In the genomic region with DNA sequence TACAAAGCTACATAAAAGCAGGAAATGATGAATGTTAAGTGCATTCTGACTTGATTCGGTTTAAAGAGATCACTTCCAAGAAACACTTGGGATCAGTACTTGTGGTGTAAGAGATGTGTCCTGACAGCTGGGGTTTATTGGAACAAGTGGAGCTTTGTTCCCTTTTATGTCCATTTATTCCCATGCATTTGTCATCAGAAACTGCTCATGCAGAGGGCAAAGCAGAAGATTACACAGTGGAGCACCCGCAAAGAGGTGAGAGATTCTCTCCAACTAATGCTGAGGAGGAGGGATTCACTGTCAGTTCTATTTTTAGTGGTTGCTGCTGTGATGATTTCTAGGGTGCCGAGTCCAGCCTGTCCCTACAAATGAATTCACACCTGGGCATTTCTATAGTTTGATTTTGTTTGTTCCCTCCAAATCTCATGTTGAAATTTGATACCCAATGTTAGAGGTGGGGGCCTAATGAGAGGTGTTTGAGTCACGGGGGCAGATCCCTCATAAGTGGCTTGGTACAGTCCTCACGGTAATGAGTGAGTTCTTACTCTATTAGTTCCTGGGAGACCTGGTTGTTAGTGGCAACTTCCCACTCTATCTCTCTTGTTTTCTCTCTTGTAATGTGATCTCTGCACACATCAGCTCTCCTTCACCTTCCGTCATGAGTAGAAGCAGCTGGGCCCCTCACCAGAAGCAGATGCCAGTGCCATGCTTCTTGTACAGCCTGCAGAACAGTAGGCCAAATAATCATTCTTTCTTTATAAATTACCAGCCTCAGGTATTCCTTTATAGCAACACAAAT, we compare ENCODE assay signal across 1 cellular context.
TF ChIP-seq lines count a peak whose summit lies in the region.

No MANE protein-coding gene starts in this region.

TF ChIP-seq in IMR-90, 13 proteins besides CTCF, POLR2A, EP300 and RAD21:
- no peak for TF ChIP-seq NFE2L2 (IDR thresholded peaks at IDR 0.05; ENCODE audit: low read depth, low read length)
- no peak for TF ChIP-seq RCOR1 (IDR thresholded peaks at IDR 0.05; ENCODE audit: insufficient replicate concordance, low read length)
- TF ChIP-seq CHD1 (IDR thresholded peaks at IDR 0.05; ENCODE audit: low read depth, low read length) = no peak
- no peak for TF ChIP-seq RFX5 (IDR thresholded peaks at IDR 0.05; ENCODE audit: low read depth, low read length)
- no peak for TF ChIP-seq MAZ (IDR thresholded peaks at IDR 0.05; ENCODE audit: borderline replicate concordance, low read depth, low read length)
- no peak for TF ChIP-seq BHLHE40 (IDR thresholded peaks at IDR 0.05; ENCODE audit: low read depth, low read length)
- TF ChIP-seq MXI1 (IDR thresholded peaks at IDR 0.05; ENCODE audit: borderline replicate concordance, low read depth, low read length) = no peak
- TF ChIP-seq, protein P1, sequence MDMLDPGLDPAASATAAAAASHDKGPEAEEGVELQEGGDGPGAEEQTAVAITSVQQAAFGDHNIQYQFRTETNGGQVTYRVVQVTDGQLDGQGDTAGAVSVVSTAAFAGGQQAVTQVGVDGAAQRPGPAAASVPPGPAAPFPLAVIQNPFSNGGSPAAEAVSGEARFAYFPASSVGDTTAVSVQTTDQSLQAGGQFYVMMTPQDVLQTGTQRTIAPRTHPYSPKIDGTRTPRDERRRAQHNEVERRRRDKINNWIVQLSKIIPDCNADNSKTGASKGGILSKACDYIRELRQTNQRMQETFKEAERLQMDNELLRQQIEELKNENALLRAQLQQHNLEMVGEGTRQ (IDR thresholded peaks at IDR 0.05; ENCODE audit: low read depth, low read length) = no peak
- TF ChIP-seq FOS (IDR thresholded peaks at IDR 0.05; ENCODE audit: low read depth, low read length) = no peak
- no peak for TF ChIP-seq SMC3 (IDR thresholded peaks at IDR 0.05; ENCODE audit: low read depth, low read length)
- no peak for TF ChIP-seq MAFK (IDR thresholded peaks at IDR 0.05; ENCODE audit: low read depth, low read length)
- TF ChIP-seq CEBPB (IDR thresholded peaks at IDR 0.05; ENCODE audit: low read depth, low read length) = no peak
- TF ChIP-seq, protein P2, sequence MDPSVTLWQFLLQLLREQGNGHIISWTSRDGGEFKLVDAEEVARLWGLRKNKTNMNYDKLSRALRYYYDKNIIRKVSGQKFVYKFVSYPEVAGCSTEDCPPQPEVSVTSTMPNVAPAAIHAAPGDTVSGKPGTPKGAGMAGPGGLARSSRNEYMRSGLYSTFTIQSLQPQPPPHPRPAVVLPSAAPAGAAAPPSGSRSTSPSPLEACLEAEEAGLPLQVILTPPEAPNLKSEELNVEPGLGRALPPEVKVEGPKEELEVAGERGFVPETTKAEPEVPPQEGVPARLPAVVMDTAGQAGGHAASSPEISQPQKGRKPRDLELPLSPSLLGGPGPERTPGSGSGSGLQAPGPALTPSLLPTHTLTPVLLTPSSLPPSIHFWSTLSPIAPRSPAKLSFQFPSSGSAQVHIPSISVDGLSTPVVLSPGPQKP (IDR thresholded peaks at IDR 0.05; ENCODE audit: borderline replicate concordance, low read depth, low read length) = no peak
